12 cellular contexts compared by ENCODE assay signal in the genomic region with DNA sequence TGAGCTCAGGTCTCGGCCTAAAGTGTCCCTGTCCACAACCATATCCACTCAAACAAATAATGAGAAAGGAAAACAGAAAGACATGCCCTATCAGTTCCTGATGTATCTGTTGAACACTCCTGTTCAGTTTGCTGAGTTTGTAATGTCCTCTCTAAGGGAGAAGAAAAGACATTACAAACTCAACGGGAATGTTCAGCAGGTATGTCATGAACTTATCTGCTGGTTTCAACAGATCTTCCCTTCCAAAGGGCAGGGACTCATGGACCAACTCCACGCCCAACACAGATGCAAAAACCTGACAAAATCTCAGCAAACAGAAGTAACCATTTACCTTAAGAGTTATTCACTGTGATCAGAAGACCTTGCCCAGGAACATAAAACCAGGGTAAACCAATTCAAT. TPM values are rescaled to one million over a fixed set of nuclear protein-coding genes. Genes with fewer than 3 reads are reported as not detected.
DNase-seq lines count a peak whose midpoint lies in the region; ATAC-seq and TF ChIP-seq lines count a peak whose summit lies in the region.
"Had no signal": no experiment of that assay in that cellular context is flagged by ENCODE, and none has a peak within 500 bp of the region (broad histone marks: within the 10 kb centered on the region; RNA-seq: fewer than 3 reads in every experiment).

No MANE protein-coding gene starts in this region.

- peak overlapping the region; percentile 64 for H3K23ac ChIP-seq in IMR-90 (ENCODE audit: low read depth, low read length)

- peaks cover 74% of the 10 kb centered on the region for H4K20me1 ChIP-seq in IMR-90 (ENCODE audit: insufficient read depth, low read length)

- peak overlapping the region; percentile 48 for H3K4me2 ChIP-seq in IMR-90 (ENCODE audit: low read depth, low read length)
- H3K4me2 ChIP-seq: KMS-11 had no signal

- H3K14ac ChIP-seq in IMR-90 (replicated peaks; ENCODE audit: low read depth, low read length), result peak overlapping the region; percentile 81

- CTCF ChIA-PET in IMR-90 (lab: Yijun Ruan, JAX), result no interaction called here

- peak overlapping the region; percentile 67 for H3K4ac ChIP-seq in IMR-90 (ENCODE audit: low read depth, low read length)

- no TSS peak for BruUV-seq in IMR-90 (replicated peaks; lab: Mats Ljungman, UMichigan)

- dilution Hi-C loops in IMR-90 (cut with HindIII; ENCODE audit: low sequenced_read_pairs, unreplicated experiment), result no loop called here

- no peak overlapping the region for H4K91ac ChIP-seq in IMR-90 (ENCODE audit: insufficient read depth, low read depth, low read length)

- H3K4me3 ChIP-seq in IMR-90 (ENCODE audit: insufficient read depth, low read depth, low read length), result no peak overlapping the region
- peak overlapping the region; percentile 11 for H3K4me3 ChIP-seq in ascending aorta
- H3K4me3 ChIP-seq in lung, result no peak overlapping the region
- H3K4me3 ChIP-seq in stomach smooth muscle (ENCODE audit: low read length in 2 of 2), result peak overlapping the region; percentile 41 to 49
- H3K4me3 ChIP-seq: HAP-1 had no signal

- H3K36me3 ChIP-seq in IMR-90 (ENCODE audit: control insufficient read depth, insufficient read depth, low read length) (no peaks in the 10 kb centered on the region), ascending aorta (no peaks in the 10 kb centered on the region), lung (ENCODE audit: control insufficient read depth in 2 of 2, insufficient read depth in 2 of 2, low read length in 2 of 2) (no peaks in the 10 kb centered on the region), stomach smooth muscle (ENCODE audit: control insufficient read depth in 2 of 2, insufficient read depth in 2 of 2, low read length in 2 of 2) (no peaks in the 10 kb centered on the region)
- H3K36me3 ChIP-seq: HAP-1 had no signal

- H2BK120ac ChIP-seq in IMR-90 (ENCODE audit: low read depth, low read length), result no peak overlapping the region

- no peak for TF ChIP-seq POLR2A in IMR-90 (IDR thresholded peaks at IDR 0.05; ENCODE audit: low read depth, low read length)

- ATAC-seq in IMR-90 (ENCODE audit: low read depth), result no peak
- ATAC-seq in lung (ENCODE audit: insufficient read depth, low FRiP score), result no peak
- ATAC-seq in GM19035 (IDR thresholded peaks at IDR 0.05; ENCODE audit: unreplicated experiment), result no peak

- no peak overlapping the region for H3K56ac ChIP-seq in IMR-90 (ENCODE audit: extremely low read depth, insufficient read depth, low read length)

- no peak overlapping the region for H2BK15ac ChIP-seq in IMR-90 (ENCODE audit: low read depth, low read length)

- H3K27ac ChIP-seq in IMR-90 (ENCODE audit: insufficient read depth, low read length) (peak overlapping the region; percentile 63; the same call in 1 of the 2 replicates), ascending aorta (peak overlapping the region; percentile 50 to 66), lung (ENCODE audit: low read depth in 1 of 2, low read length in 1 of 2) (peak overlapping the region; percentile 24 to 89), stomach smooth muscle (ENCODE audit: low read length) (no peak overlapping the region)
- H3K27ac ChIP-seq: KMS-11 had no signal

- H2AK9ac ChIP-seq in IMR-90 (replicated peaks; ENCODE audit: low read depth, low read length, poor library complexity), result no peak overlapping the region

- no peak overlapping the region for H2BK20ac ChIP-seq in IMR-90 (ENCODE audit: low read depth, low read length)

- H3K9ac ChIP-seq in IMR-90 (ENCODE audit: low read depth, low read length), result peak overlapping the region; percentile 33; the same call in 1 of the 2 replicates
- peak overlapping the region in 1 of 2 donors; percentile 36 for H3K9ac ChIP-seq in stomach smooth muscle (ENCODE audit: low read length in 2 of 2)
- H3K9ac ChIP-seq: KMS-11 had no signal

- H3K18ac ChIP-seq in IMR-90 (ENCODE audit: low read depth, low read length), result peak overlapping the region; percentile 63

- peak overlapping the region; percentile 50; the same call in 1 of the 2 replicates for H2AK5ac ChIP-seq in IMR-90 (ENCODE audit: low read depth, low read length)

- H4K5ac ChIP-seq in IMR-90 (ENCODE audit: low read depth, low read length), result peak overlapping the region; percentile 60

- H3K9me3 ChIP-seq in IMR-90 (ENCODE audit: control insufficient read depth, insufficient read depth, low read length) (no peaks in the 10 kb centered on the region), ascending aorta (no peaks in the 10 kb centered on the region), lung (ENCODE audit: control insufficient read depth in 2 of 2, insufficient read depth in 1 of 2, low read length in 1 of 2) (no peaks in the 10 kb centered on the region), stomach smooth muscle (ENCODE audit: control insufficient read depth in 2 of 2, low read length in 2 of 2) (no peaks in the 10 kb centered on the region)
- H3K9me3 ChIP-seq: HAP-1 had no signal

- H2BK5ac ChIP-seq in IMR-90 (ENCODE audit: low read depth, low read length, poor library complexity, severe bottlenecking), result peak overlapping the region; percentile 63

- H3K27me3 ChIP-seq in IMR-90 (ENCODE audit: control insufficient read depth, insufficient read depth, low read length), result no peaks in the 10 kb centered on the region
- H3K27me3 ChIP-seq in ascending aorta, result no peaks in the 10 kb centered on the region
- H3K27me3 ChIP-seq in lung (ENCODE audit: control insufficient read depth, insufficient read depth), result no peaks in the 10 kb centered on the region
- no peaks in the 10 kb centered on the region for H3K27me3 ChIP-seq in stomach smooth muscle (ENCODE audit: control insufficient read depth in 1 of 2, insufficient read depth in 2 of 2, low read length in 2 of 2)

- in situ Hi-C loops in IMR-90 (cut with MboI; ENCODE audit: low sequenced_read_pairs), result no loop called here

- no peak for DNase-seq in IMR-90
- no peak for DNase-seq in ascending aorta (ENCODE audit: low spot score in 2 of 2)
- no peak for DNase-seq in lung (ENCODE audit: low spot score)
- DNase-seq in NCI-H82 (lab: John Stamatoyannopoulos, UW), result no peak
- no peak for DNase-seq in activated CD8-positive, alpha-beta memory T cell treated with anti-CD3 and anti-CD28 coated beads, Interleukin-2, amount 50 U/mL, for 48 hours
- DNase-seq: kidney glomerular epithelial cell, NCI-H2107, retina had no signal

- peaks cover 44 to 73% of the 10 kb centered on the region in 2 experiments for H3K79me1 ChIP-seq in IMR-90 (ENCODE audit: low read depth in 1 of 2, low read length in 2 of 2)

- peaks cover 48% of the 10 kb centered on the region for H3K9me1 ChIP-seq in IMR-90 (ENCODE audit: insufficient read depth, low read length)

- no peak overlapping the region for H2AFZ ChIP-seq in IMR-90 (replicated peaks; ENCODE audit: low read length, poor library complexity)

- TF ChIP-seq CTCF in IMR-90 (conservative IDR thresholded peaks at IDR 0.05; ENCODE audit: low read depth, low read length) (no peak), ascending aorta (IDR thresholded peaks at IDR 0.05) (no peak), lung (IDR thresholded peaks at IDR 0.05; ENCODE audit: control extremely low read depth, extremely low read depth) (no peak)

- POLR2A ChIA-PET in IMR-90 (lab: Charles Lee; ENCODE audit: unreplicated experiment), result no interaction called here

- intact Hi-C loops in IMR-90 (cut with micrococcal nuclease) (no loop called here), ascending aorta (cut with DNase I) (no loop called here)

- peak overlapping the region in 1 of 2 experiments; percentile 24; a peak in 2 of 4 replicates for H4K8ac ChIP-seq in IMR-90 (ENCODE audit: low read depth in 2 of 2, low read length in 2 of 2)

- TF ChIP-seq RAD21 in IMR-90 (IDR thresholded peaks at IDR 0.05; ENCODE audit: low read length), result no peak

- H3K4me1 ChIP-seq in IMR-90 (ENCODE audit: control insufficient read depth, insufficient read depth, low read length), result peaks cover 16% of the 10 kb centered on the region
- peaks cover 11 to 22% of the 10 kb centered on the region in 2 donors for H3K4me1 ChIP-seq in ascending aorta
- H3K4me1 ChIP-seq in lung (ENCODE audit: control insufficient read depth in 2 of 2, insufficient read depth in 2 of 2, low read length in 2 of 2), result peaks cover 35 to 41% of the 10 kb centered on the region in 2 donors
- peaks cover 40% of the 10 kb centered on the region for H3K4me1 ChIP-seq in stomach smooth muscle (ENCODE audit: control insufficient read depth, insufficient read depth, low read length)

- WGBS in IMR-90 (ENCODE audit: extremely low coverage in 2 of 2, insufficient read length in 1 of 2), 2 experiments, result no CpG with 5 or more reads among the region's 3 CpGs
- WGBS in lung, 2 donors, result 73 to 76% methylated on average over 3 of the region's 3 CpGs

TF ChIP-seq in IMR-90, 13 proteins besides CTCF, POLR2A, EP300 and RAD21:
- TF ChIP-seq, protein P1, sequence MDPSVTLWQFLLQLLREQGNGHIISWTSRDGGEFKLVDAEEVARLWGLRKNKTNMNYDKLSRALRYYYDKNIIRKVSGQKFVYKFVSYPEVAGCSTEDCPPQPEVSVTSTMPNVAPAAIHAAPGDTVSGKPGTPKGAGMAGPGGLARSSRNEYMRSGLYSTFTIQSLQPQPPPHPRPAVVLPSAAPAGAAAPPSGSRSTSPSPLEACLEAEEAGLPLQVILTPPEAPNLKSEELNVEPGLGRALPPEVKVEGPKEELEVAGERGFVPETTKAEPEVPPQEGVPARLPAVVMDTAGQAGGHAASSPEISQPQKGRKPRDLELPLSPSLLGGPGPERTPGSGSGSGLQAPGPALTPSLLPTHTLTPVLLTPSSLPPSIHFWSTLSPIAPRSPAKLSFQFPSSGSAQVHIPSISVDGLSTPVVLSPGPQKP (IDR thresholded peaks at IDR 0.05; ENCODE audit: borderline replicate concordance, low read depth, low read length), result no peak
- TF ChIP-seq MAZ (IDR thresholded peaks at IDR 0.05; ENCODE audit: borderline replicate concordance, low read depth, low read length) (no peak), RCOR1 (IDR thresholded peaks at IDR 0.05; ENCODE audit: insufficient replicate concordance, low read length) (no peak), BHLHE40 (IDR thresholded peaks at IDR 0.05; ENCODE audit: low read depth, low read length) (no peak), NFE2L2 (IDR thresholded peaks at IDR 0.05; ENCODE audit: low read depth, low read length) (no peak)

RNA-seq across cellular contexts. Expression of a gene that starts 23.7 kb away (rescaled TPM):
- total RNA-seq in IMR-90 (2012; rRNA removed), result 35.7 and 42.2 TPM in 2 replicates
- 21.1 and 21.5 TPM in 2 replicates for polyA plus RNA-seq in IMR-90 (2012; rRNA removed)
- 13.1 and 22.4 TPM in 2 replicates for polyA plus RNA-seq in IMR-90 (2012; cell fraction: cytosol; rRNA removed)
- polyA plus RNA-seq in IMR-90 (2012; cell fraction: nucleus; rRNA removed; ENCODE audit: low replicate concordance), result 13.6 and 16.6 TPM in 2 replicates
- 29.1 TPM for total RNA-seq in ascending aorta
- total RNA-seq in lung, result 10 to 100 TPM; 32.9 to 33.2 TPM
- 10 to 100 TPM; 13.8 to 20.0 TPM for polyA plus RNA-seq in lung

Comparison
In these comparisons a context has a peak if more than half of its experiments do, and no peak if none do; other contexts are left out.
1. H3K4me3 ChIP-seq: peak in ascending aorta (2 of 2) and stomach smooth muscle (2 of 2); none in IMR-90 (single experiment) and lung (single experiment).